In the genomic region with DNA sequence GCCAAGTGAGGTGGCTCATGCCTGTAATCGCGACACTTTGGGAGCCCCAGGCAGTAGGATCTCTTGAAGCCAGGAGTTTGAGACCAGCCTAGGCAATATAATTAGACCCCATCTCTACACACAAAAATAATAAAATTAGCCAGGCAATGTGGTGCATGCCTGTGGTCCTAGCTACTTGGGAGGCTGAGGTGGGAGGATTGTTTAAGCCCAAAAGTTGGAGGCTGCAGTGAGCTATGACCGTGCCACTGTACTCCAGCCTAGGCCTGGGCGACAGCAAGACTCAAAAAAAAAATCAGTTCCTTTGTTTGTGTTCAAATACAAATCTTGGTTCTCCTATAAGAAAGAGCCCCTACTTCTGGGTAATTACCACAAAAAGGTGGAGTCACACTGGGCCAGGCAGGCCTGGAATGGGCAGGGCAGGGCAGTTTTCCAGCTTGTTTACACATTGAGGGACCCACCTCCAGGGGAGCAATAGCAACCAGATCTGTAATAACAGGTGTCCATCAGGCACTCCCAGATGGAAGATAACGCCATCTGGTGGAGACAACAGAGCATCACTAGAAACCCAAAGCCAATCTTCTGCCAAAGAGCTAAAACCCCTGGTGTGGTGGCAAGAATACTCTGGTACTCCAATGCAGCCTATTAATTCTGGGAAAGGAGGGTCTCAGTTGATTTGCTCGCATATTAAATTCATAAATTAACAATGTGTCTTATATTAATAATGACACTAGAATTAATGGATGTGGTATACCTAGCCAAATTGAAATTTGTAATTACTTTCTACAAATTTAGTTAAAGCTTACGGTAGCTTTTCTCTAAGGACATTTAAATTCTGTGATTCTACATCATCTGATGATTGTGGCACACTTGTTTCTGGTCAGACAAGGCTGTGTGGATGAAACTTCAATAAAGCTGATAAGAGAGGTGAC, we compare ENCODE assay signal across 1 cellular context.
TF ChIP-seq lines count a peak whose summit lies in the region.

No MANE protein-coding gene starts in this region.

TF ChIP-seq in K562, 482 proteins besides CTCF, POLR2A, EP300 and RAD21 (continued from another document and continues in another):
- TF ChIP-seq, protein P1, sequence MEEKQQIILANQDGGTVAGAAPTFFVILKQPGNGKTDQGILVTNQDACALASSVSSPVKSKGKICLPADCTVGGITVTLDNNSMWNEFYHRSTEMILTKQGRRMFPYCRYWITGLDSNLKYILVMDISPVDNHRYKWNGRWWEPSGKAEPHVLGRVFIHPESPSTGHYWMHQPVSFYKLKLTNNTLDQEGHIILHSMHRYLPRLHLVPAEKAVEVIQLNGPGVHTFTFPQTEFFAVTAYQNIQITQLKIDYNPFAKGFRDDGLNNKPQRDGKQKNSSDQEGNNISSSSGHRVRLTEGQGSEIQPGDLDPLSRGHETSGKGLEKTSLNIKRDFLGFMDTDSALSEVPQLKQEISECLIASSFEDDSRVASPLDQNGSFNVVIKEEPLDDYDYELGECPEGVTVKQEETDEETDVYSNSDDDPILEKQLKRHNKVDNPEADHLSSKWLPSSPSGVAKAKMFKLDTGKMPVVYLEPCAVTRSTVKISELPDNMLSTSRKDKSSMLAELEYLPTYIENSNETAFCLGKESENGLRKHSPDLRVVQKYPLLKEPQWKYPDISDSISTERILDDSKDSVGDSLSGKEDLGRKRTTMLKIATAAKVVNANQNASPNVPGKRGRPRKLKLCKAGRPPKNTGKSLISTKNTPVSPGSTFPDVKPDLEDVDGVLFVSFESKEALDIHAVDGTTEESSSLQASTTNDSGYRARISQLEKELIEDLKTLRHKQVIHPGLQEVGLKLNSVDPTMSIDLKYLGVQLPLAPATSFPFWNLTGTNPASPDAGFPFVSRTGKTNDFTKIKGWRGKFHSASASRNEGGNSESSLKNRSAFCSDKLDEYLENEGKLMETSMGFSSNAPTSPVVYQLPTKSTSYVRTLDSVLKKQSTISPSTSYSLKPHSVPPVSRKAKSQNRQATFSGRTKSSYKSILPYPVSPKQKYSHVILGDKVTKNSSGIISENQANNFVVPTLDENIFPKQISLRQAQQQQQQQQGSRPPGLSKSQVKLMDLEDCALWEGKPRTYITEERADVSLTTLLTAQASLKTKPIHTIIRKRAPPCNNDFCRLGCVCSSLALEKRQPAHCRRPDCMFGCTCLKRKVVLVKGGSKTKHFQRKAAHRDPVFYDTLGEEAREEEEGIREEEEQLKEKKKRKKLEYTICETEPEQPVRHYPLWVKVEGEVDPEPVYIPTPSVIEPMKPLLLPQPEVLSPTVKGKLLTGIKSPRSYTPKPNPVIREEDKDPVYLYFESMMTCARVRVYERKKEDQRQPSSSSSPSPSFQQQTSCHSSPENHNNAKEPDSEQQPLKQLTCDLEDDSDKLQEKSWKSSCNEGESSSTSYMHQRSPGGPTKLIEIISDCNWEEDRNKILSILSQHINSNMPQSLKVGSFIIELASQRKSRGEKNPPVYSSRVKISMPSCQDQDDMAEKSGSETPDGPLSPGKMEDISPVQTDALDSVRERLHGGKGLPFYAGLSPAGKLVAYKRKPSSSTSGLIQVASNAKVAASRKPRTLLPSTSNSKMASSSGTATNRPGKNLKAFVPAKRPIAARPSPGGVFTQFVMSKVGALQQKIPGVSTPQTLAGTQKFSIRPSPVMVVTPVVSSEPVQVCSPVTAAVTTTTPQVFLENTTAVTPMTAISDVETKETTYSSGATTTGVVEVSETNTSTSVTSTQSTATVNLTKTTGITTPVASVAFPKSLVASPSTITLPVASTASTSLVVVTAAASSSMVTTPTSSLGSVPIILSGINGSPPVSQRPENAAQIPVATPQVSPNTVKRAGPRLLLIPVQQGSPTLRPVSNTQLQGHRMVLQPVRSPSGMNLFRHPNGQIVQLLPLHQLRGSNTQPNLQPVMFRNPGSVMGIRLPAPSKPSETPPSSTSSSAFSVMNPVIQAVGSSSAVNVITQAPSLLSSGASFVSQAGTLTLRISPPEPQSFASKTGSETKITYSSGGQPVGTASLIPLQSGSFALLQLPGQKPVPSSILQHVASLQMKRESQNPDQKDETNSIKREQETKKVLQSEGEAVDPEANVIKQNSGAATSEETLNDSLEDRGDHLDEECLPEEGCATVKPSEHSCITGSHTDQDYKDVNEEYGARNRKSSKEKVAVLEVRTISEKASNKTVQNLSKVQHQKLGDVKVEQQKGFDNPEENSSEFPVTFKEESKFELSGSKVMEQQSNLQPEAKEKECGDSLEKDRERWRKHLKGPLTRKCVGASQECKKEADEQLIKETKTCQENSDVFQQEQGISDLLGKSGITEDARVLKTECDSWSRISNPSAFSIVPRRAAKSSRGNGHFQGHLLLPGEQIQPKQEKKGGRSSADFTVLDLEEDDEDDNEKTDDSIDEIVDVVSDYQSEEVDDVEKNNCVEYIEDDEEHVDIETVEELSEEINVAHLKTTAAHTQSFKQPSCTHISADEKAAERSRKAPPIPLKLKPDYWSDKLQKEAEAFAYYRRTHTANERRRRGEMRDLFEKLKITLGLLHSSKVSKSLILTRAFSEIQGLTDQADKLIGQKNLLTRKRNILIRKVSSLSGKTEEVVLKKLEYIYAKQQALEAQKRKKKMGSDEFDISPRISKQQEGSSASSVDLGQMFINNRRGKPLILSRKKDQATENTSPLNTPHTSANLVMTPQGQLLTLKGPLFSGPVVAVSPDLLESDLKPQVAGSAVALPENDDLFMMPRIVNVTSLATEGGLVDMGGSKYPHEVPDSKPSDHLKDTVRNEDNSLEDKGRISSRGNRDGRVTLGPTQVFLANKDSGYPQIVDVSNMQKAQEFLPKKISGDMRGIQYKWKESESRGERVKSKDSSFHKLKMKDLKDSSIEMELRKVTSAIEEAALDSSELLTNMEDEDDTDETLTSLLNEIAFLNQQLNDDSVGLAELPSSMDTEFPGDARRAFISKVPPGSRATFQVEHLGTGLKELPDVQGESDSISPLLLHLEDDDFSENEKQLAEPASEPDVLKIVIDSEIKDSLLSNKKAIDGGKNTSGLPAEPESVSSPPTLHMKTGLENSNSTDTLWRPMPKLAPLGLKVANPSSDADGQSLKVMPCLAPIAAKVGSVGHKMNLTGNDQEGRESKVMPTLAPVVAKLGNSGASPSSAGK (IDR thresholded peaks at IDR 0.05): no peak
- TF ChIP-seq CCAR2 (IDR thresholded peaks at IDR 0.05; ENCODE audit: low read depth, low read length) (no peak), MED1 (CRISPR knock-in tag; IDR thresholded peaks at IDR 0.05; ENCODE audit: borderline replicate concordance) (no peak), ZNF263 (CRISPR knock-in tag; IDR thresholded peaks at IDR 0.05; ENCODE audit: borderline replicate concordance) (no peak), ZNF764 (CRISPR knock-in tag; IDR thresholded peaks at IDR 0.05; ENCODE audit: low read depth) (no peak), ZFP30 (CRISPR knock-in tag; IDR thresholded peaks at IDR 0.05; ENCODE audit: borderline replicate concordance) (no peak), CHCHD3 (CRISPR knock-in tag; IDR thresholded peaks at IDR 0.05) (no peak), ZNF668 (CRISPR knock-in tag; IDR thresholded peaks at IDR 0.05) (no peak), RBM22 (IDR thresholded peaks at IDR 0.05; ENCODE audit: low read depth, low read length, poor library complexity, severe bottlenecking) (no peak), NRF1 (conservative IDR thresholded peaks at IDR 0.05 in 1 of 2, IDR thresholded peaks at IDR 0.05 in 1 of 2) (peak in 1 of 2 experiments; percentile 22; a peak in 1 of 4 replicates), GATA2 (CRISPR knock-in tag; IDR thresholded peaks at IDR 0.05) (peak; percentile 65; the same call in 1 of the 2 replicates), HDAC2 (IDR thresholded peaks at IDR 0.05) (no peak; the same call in 1 of the 2 replicates), HSF4 (CRISPR knock-in tag; IDR thresholded peaks at IDR 0.05; ENCODE audit: borderline replicate concordance) (no peak), PCBP2 (IDR thresholded peaks at IDR 0.05; ENCODE audit: low read depth, low read length, poor library complexity, severe bottlenecking) (no peak), ZNF830 (CRISPR knock-in tag; IDR thresholded peaks at IDR 0.05) (no peak), ZNF584 (CRISPR knock-in tag; IDR thresholded peaks at IDR 0.05; ENCODE audit: low read depth) (no peak), POLR2H (tag; IDR thresholded peaks at IDR 0.05; ENCODE audit: low read depth) (no peak), CBFA2T3 (IDR thresholded peaks at IDR 0.05) (peak; percentile 72), MTA1 (IDR thresholded peaks at IDR 0.05; ENCODE audit: borderline replicate concordance) (no peak), ZNF507 (tag; conservative IDR thresholded peaks at IDR 0.05) (no peak), MCM3 (IDR thresholded peaks at IDR 0.05) (no peak), STAT5A (IDR thresholded peaks at IDR 0.05; ENCODE audit: borderline replicate concordance, low read length) (peak; percentile 42), TEAD4 (IDR thresholded peaks at IDR 0.05; ENCODE audit: low read length) (0 out of 2 replicates have a peak, but pooled peaks have one; percentile 63), TEAD4 (CRISPR knock-in tag; IDR thresholded peaks at IDR 0.05; ENCODE audit: borderline replicate concordance) (no peak), ZNF79 (CRISPR knock-in tag; IDR thresholded peaks at IDR 0.05; ENCODE audit: low read depth) (no peak), FOSL1 (tag; conservative IDR thresholded peaks at IDR 0.05) (no peak), FOXK2 (conservative IDR thresholded peaks at IDR 0.05 in 1 of 2, IDR thresholded peaks at IDR 0.05 in 1 of 2; ENCODE audit: low read depth in 2 of 2) (peak; percentile 94 to 96), PHF20 (IDR thresholded peaks at IDR 0.05; ENCODE audit: partially characterized antibody) (no peak)
- TF ChIP-seq, protein P2, sequence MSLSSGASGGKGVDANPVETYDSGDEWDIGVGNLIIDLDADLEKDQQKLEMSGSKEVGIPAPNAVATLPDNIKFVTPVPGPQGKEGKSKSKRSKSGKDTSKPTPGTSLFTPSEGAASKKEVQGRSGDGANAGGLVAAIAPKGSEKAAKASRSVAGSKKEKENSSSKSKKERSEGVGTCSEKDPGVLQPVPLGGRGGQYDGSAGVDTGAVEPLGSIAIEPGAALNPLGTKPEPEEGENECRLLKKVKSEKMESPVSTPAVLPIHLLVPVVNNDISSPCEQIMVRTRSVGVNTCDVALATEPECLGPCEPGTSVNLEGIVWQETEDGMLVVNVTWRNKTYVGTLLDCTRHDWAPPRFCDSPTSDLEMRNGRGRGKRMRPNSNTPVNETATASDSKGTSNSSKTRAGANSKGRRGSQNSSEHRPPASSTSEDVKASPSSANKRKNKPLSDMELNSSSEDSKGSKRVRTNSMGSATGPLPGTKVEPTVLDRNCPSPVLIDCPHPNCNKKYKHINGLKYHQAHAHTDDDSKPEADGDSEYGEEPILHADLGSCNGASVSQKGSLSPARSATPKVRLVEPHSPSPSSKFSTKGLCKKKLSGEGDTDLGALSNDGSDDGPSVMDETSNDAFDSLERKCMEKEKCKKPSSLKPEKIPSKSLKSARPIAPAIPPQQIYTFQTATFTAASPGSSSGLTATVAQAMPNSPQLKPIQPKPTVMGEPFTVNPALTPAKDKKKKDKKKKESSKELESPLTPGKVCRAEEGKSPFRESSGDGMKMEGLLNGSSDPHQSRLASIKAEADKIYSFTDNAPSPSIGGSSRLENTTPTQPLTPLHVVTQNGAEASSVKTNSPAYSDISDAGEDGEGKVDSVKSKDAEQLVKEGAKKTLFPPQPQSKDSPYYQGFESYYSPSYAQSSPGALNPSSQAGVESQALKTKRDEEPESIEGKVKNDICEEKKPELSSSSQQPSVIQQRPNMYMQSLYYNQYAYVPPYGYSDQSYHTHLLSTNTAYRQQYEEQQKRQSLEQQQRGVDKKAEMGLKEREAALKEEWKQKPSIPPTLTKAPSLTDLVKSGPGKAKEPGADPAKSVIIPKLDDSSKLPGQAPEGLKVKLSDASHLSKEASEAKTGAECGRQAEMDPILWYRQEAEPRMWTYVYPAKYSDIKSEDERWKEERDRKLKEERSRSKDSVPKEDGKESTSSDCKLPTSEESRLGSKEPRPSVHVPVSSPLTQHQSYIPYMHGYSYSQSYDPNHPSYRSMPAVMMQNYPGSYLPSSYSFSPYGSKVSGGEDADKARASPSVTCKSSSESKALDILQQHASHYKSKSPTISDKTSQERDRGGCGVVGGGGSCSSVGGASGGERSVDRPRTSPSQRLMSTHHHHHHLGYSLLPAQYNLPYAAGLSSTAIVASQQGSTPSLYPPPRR (CRISPR knock-in tag; IDR thresholded peaks at IDR 0.05; ENCODE audit: borderline replicate concordance): no peak
- TF ChIP-seq, protein P3, sequence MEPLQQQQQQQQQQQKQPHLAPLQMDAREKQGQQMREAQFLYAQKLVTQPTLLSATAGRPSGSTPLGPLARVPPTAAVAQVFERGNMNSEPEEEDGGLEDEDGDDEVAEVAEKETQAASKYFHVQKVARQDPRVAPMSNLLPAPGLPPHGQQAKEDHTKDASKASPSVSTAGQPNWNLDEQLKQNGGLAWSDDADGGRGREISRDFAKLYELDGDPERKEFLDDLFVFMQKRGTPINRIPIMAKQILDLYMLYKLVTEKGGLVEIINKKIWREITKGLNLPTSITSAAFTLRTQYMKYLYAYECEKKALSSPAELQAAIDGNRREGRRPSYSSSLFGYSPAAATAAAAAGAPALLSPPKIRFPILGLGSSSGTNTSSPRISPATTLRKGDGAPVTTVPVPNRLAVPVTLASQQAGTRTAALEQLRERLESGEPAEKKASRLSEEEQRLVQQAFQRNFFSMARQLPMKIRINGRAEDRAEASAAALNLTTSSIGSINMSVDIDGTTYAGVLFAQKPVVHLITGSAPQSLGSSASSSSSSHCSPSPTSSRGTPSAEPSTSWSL (CRISPR knock-in tag; IDR thresholded peaks at IDR 0.05; ENCODE audit: borderline replicate concordance): no peak
- TF ChIP-seq, protein P4, sequence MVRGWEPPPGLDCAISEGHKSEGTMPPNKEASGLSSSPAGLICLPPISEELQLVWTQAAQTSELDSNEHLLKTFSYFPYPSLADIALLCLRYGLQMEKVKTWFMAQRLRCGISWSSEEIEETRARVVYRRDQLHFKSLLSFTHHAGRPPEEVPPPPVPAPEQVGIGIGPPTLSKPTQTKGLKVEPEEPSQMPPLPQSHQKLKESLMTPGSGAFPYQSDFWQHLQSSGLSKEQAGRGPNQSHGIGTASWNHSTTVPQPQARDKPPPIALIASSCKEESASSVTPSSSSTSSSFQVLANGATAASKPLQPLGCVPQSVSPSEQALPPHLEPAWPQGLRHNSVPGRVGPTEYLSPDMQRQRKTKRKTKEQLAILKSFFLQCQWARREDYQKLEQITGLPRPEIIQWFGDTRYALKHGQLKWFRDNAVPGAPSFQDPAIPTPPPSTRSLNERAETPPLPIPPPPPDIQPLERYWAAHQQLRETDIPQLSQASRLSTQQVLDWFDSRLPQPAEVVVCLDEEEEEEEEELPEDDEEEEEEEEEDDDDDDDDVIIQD (CRISPR knock-in tag; IDR thresholded peaks at IDR 0.05): no peak
- TF ChIP-seq, protein P5, sequence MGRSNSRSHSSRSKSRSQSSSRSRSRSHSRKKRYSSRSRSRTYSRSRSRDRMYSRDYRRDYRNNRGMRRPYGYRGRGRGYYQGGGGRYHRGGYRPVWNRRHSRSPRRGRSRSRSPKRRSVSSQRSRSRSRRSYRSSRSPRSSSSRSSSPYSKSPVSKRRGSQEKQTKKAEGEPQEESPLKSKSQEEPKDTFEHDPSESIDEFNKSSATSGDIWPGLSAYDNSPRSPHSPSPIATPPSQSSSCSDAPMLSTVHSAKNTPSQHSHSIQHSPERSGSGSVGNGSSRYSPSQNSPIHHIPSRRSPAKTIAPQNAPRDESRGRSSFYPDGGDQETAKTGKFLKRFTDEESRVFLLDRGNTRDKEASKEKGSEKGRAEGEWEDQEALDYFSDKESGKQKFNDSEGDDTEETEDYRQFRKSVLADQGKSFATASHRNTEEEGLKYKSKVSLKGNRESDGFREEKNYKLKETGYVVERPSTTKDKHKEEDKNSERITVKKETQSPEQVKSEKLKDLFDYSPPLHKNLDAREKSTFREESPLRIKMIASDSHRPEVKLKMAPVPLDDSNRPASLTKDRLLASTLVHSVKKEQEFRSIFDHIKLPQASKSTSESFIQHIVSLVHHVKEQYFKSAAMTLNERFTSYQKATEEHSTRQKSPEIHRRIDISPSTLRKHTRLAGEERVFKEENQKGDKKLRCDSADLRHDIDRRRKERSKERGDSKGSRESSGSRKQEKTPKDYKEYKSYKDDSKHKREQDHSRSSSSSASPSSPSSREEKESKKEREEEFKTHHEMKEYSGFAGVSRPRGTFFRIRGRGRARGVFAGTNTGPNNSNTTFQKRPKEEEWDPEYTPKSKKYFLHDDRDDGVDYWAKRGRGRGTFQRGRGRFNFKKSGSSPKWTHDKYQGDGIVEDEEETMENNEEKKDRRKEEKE (IDR thresholded peaks at IDR 0.05; ENCODE audit: borderline replicate concordance in 1 of 2, control insufficient read depth in 1 of 2, low read depth in 2 of 2, low read length in 1 of 2): no peak
